Comparison of ENCODE assay signal across 8 cellular contexts in the genomic region with DNA sequence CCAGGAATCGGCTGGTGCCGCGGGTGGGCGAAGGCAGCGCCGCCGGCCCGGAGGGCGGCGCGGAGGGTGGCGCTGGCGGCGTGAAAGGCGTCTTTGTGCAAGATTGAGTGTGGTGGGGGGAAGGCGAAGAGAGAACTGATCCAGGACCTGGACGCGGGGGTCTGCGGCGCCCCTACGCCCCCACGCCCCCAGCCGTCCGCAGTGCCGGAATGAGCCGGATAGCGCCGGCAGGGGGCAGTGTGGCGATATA. TPM values are rescaled to one million over a fixed set of nuclear protein-coding genes. Genes with fewer than 3 reads are reported as not detected.
A peak's percentile ranks its signal among the peaks of the same experiment; 100 is the strongest.
DNase-seq lines count a peak whose midpoint lies in the region; ATAC-seq and TF ChIP-seq lines count a peak whose summit lies in the region.

No MANE protein-coding gene starts in this region.

- H3K4me2 ChIP-seq in mammary epithelial cell (ENCODE audit: insufficient read depth, low read depth, low read length), result peak overlapping the region; percentile 100

- peak overlapping the region; percentile 94 for H2AFZ ChIP-seq in mammary epithelial cell (ENCODE audit: low read depth, low read length)

- no peaks in the 10 kb centered on the region for H3K9me3 ChIP-seq in mammary epithelial cell (replicated peaks; ENCODE audit: insufficient read depth, low read length)

- dilution Hi-C loops in mammary epithelial cell (cut with HindIII; ENCODE audit: low sequenced_read_pairs), result no loop called here

- ATAC-seq in left colon (peak; percentile 7), HG02970 (IDR thresholded peaks at IDR 0.05; ENCODE audit: low FRiP score, unreplicated experiment) (no peak), GM18502 (IDR thresholded peaks at IDR 0.05; ENCODE audit: poor library complexity, unreplicated experiment) (no peak), HG03442 (IDR thresholded peaks at IDR 0.05; ENCODE audit: unreplicated experiment) (no peak)

- H4K20me1 ChIP-seq in mammary epithelial cell (ENCODE audit: insufficient read depth, low read length), result no peaks in the 10 kb centered on the region

- intact Hi-C loops in mammary epithelial cell (cut with micrococcal nuclease), result loop anchor here (2.0 kb wide), 1 partner anchor 292 kb away; no protein-coding TSS in a partner anchor
- intact Hi-C loops in left colon (cut with DNase I, micrococcal nuclease), result loop anchor here in 1 of 2 donors (10.0 kb wide), 1 partner anchor 294 kb away; no protein-coding TSS in a partner anchor

- DNase-seq in D341Med (ENCODE audit: low spot score) (peak; percentile 75), SK-MEL-5 (ENCODE audit: low read depth, low spot score) (peak; percentile 58), mammary epithelial cell (no peak), left colon (no peak)
- peak; percentile 35 to 48 for DNase-seq in stimulated activated CD4-positive, alpha-beta T cell treated with anti-CD3 and anti-CD28 coated beads, Interleukin-2, amount 100 ng/mL, for 48 hours

- WGBS in mammary epithelial cell (ENCODE audit: low coverage, missing lambda C conversion rate), result 0% methylated on average over 2 of the region's 29 CpGs

- peaks cover 30% of the 10 kb centered on the region for H3K4me1 ChIP-seq in mammary epithelial cell (ENCODE audit: insufficient read depth, low read length)

- CTCF ChIA-PET in mammary epithelial cell (lab: Charles Lee; ENCODE audit: low non-redundant PET), result interaction anchor here (0.5 to 0.9 kb wide), 5 partner anchors 23 to 1619 kb away, joined by 3 to 4 read pairs (median 4); no protein-coding TSS in a partner anchor

- no peak overlapping the region for H3K9ac ChIP-seq in mammary epithelial cell (ENCODE audit: insufficient read depth, low read length)

- TF ChIP-seq CTCF in mammary epithelial cell (conservative IDR thresholded peaks at IDR 0.05 in 1 of 2, IDR thresholded peaks at IDR 0.05 in 1 of 2; ENCODE audit: extremely low read depth in 1 of 2, insufficient read depth in 1 of 2, low read depth in 1 of 2, low read length in 2 of 2), result peak; percentile 24 to 77

- H3K27ac ChIP-seq in mammary epithelial cell (ENCODE audit: insufficient read depth, low read depth, low read length), result no peak overlapping the region

- no peaks in the 10 kb centered on the region for H3K36me3 ChIP-seq in mammary epithelial cell (ENCODE audit: insufficient read depth, low read length)

- peak overlapping the region; percentile 62 to 73 (median 65) for H3K4me3 ChIP-seq in mammary epithelial cell (replicated peaks in 1 of 3; ENCODE audit: insufficient read depth in 1 of 3, low read depth in 2 of 3, low read length in 3 of 3)

- no peaks in the 10 kb centered on the region for H3K27me3 ChIP-seq in mammary epithelial cell (ENCODE audit: insufficient read depth, low read length)

- in situ Hi-C loops in SK-MEL-5 (cut with HindIII; ENCODE audit: low pct_unique_long_range_greater_than_20kb, low sequenced_read_pairs) (no loop called here), mammary epithelial cell (cut with MboI; ENCODE audit: low sequenced_read_pairs in 2 of 2) (loop anchor here in 1 of 2 donors (25.0 kb wide), 1 partner anchor 307 kb away; no protein-coding TSS in a partner anchor)

- BruUV-seq in mammary epithelial cell (replicated peaks; lab: Mats Ljungman, UMichigan), result no TSS peak

- H3K79me2 ChIP-seq in mammary epithelial cell (ENCODE audit: insufficient read depth, low read length), result peaks cover 4% of the 10 kb centered on the region

RNA-seq across cellular contexts. Expression of gene RGMB, which starts 4.5 kb away (rescaled TPM):
- 14.9 and 18.3 TPM in 2 replicates for total RNA-seq in SK-MEL-5 (2014; rRNA removed; shearing (Covaris generic))
- polyA plus RNA-seq in SK-MEL-5 (2015; cell fraction: cytosol; rRNA removed), result 26.6 and 32.9 TPM in 2 replicates
- polyA plus RNA-seq in SK-MEL-5 (2015; cell fraction: nucleus; rRNA removed), result 62.9 and 67.4 TPM in 2 replicates
- total RNA-seq in mammary epithelial cell (10 to 100 TPM; 22.3 to 24.8 TPM), left colon (10 to 100 TPM; 53.9 to 63.9 TPM)
- 11.1 TPM for polyA plus RNA-seq in mammary epithelial cell
- 25.6 TPM for polyA minus RNA-seq in mammary epithelial cell

Comparison
In these comparisons a context has a peak if more than half of its experiments do, and no peak if none do; other contexts are left out.
1. DNase-seq: peak in D341Med (single experiment), SK-MEL-5 (single experiment) and stimulated activated CD4-positive, alpha-beta T cell treated with anti-CD3 and anti-CD28 coated beads, Interleukin-2, amount 100 ng/mL, for 48 hours (2 of 2); none in mammary epithelial cell (single experiment) and left colon (0 of 2).